1 cellular context compared by ENCODE assay signal in genomic region chr9:137247916-137248175, GRCh38.
TF ChIP-seq lines count a peak whose summit lies in the region.

No MANE protein-coding gene starts in this region.

TF ChIP-seq in K562, 482 proteins besides CTCF, POLR2A, EP300 and RAD21:
- TF ChIP-seq POLR2G (IDR thresholded peaks at IDR 0.05; ENCODE audit: low read depth, low read length) (0 out of 2 replicates have a peak, but pooled peaks have one; percentile 3), BRD4 (IDR thresholded peaks at IDR 0.05) (no peak)
TF ChIP-seq in K562: peak in this region for 1.
